ENCODE assay signal across 8 cellular contexts in the genomic region with DNA sequence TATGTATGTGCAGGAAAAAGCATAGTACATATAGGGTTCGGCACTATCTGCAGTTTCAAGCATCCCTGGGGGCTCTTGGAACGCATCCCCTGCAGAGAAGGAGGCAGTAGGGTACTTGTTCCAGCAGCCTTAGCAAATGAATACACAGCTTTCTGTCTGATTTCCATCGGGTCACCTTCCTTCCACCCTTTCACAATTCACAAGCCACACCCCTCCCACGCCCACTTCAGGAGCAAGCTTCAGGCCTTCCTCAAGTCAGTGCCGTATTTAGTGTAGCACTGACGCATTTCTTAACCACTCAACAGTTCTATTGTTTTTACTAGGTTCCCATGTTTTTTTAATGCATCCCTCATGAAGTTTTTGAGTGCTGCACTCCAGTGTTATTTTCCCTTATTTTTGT.
DNase-seq lines count a peak whose midpoint lies in the region; ATAC-seq, FAIRE-seq and TF ChIP-seq lines count a peak whose summit lies in the region.

No MANE protein-coding gene starts in this region.

- no peaks in the 10 kb centered on the region for H3K36me3 ChIP-seq in right lobe of liver
- H3K36me3 ChIP-seq in HepG2 (replicated peaks in 1 of 2; ENCODE audit: control insufficient read depth in 1 of 2, insufficient read depth in 2 of 2, low read length in 2 of 2) = no peaks in the 10 kb centered on the region
- H3K36me3 ChIP-seq in osteoblast (ENCODE audit: insufficient read depth, low read length) = no peaks in the 10 kb centered on the region

- TF ChIP-seq EP300 in HepG2 (IDR thresholded peaks at IDR 0.05; ENCODE audit: low read depth in 2 of 2, low read length in 2 of 2) (no peak), HepG2 (CRISPR knock-in tag; IDR thresholded peaks at IDR 0.05; ENCODE audit: borderline replicate concordance) (no peak)

- no peak for TF ChIP-seq RAD21 in HepG2 (CRISPR knock-in tag; IDR thresholded peaks at IDR 0.05)

- no peak for DNase-seq in right lobe of liver
- DNase-seq in HepG2 (ENCODE audit: low spot score) = no peak
- peak; percentile 75 for DNase-seq in NCI-H460 (ENCODE audit: extremely low read depth, low read depth)
- DNase-seq in ecto neural progenitor cell (ENCODE audit: low spot score) = peak; percentile 74
- no peak for DNase-seq in progenitor cell of endocrine pancreas (ENCODE audit: low spot score, unreplicated experiment)
- no peak for DNase-seq in activated CD8-positive, alpha-beta memory T cell treated with anti-CD3 and anti-CD28 coated beads, Interleukin-2, amount 10 ng/mL, durations not matched to agents 7 days and 5 days
- no peak for DNase-seq in osteoblast (ENCODE audit: insufficient read length, low spot score, missing footprints)

- no peaks in the 10 kb centered on the region for H4K20me1 ChIP-seq in HepG2 (ENCODE audit: insufficient read depth, low read length)
- H4K20me1 ChIP-seq in osteoblast (ENCODE audit: insufficient read depth, low read length) = no peaks in the 10 kb centered on the region

- H3K27ac ChIP-seq in right lobe of liver (no peak overlapping the region), HepG2 (ENCODE audit: extremely low read length, insufficient read depth, low read length) (no peak overlapping the region), osteoblast (ENCODE audit: low read depth, low read length) (no peak overlapping the region)

- H3K9me3 ChIP-seq in right lobe of liver (no peaks in the 10 kb centered on the region), HepG2 (ENCODE audit: low read length) (no peaks in the 10 kb centered on the region), osteoblast (ENCODE audit: low read depth, low read length) (no peaks in the 10 kb centered on the region)

- no peaks in the 10 kb centered on the region for H3K27me3 Mint-ChIP-seq in progenitor cell of endocrine pancreas
- peaks cover 11% of the 10 kb centered on the region for H3K27me3 Mint-ChIP-seq in activated CD8-positive, alpha-beta memory T cell treated with anti-CD3 and anti-CD28 coated beads, Interleukin-2, amount 10 ng/mL, durations not matched to agents 7 days and 5 days

- in situ Hi-C loops in HepG2 (cut with HindIII; ENCODE audit: extremely low pct_ligation_motif_present, low pct_unique_long_range_greater_than_20kb) = no loop called here

- H3K36me3 Mint-ChIP-seq in progenitor cell of endocrine pancreas (ENCODE audit: insufficient read depth) = no peaks in the 10 kb centered on the region
- no peaks in the 10 kb centered on the region for H3K36me3 Mint-ChIP-seq in activated CD8-positive, alpha-beta memory T cell treated with anti-CD3 and anti-CD28 coated beads, Interleukin-2, amount 10 ng/mL, durations not matched to agents 7 days and 5 days

- H3K9me3 Mint-ChIP-seq in progenitor cell of endocrine pancreas (ENCODE audit: low read depth) = no peaks in the 10 kb centered on the region
- H3K9me3 Mint-ChIP-seq in activated CD8-positive, alpha-beta memory T cell treated with anti-CD3 and anti-CD28 coated beads, Interleukin-2, amount 10 ng/mL, durations not matched to agents 7 days and 5 days (ENCODE audit: low read depth) = no peaks in the 10 kb centered on the region

- H3K4me2 ChIP-seq in HepG2 (ENCODE audit: low read depth, low read length) = no peak overlapping the region
- no peak overlapping the region for H3K4me2 ChIP-seq in osteoblast (ENCODE audit: insufficient read depth, low read length)

- H3K4me1 Mint-ChIP-seq in progenitor cell of endocrine pancreas (ENCODE audit: low read depth) = peaks cover 32% of the 10 kb centered on the region
- peaks cover 3% of the 10 kb centered on the region for H3K4me1 Mint-ChIP-seq in activated CD8-positive, alpha-beta memory T cell treated with anti-CD3 and anti-CD28 coated beads, Interleukin-2, amount 10 ng/mL, durations not matched to agents 7 days and 5 days

- FAIRE-seq in HepG2 (lab: Jason Lieb, UNC) = no peak

- ATAC-seq in right lobe of liver = peak in 3 of 4 donors; percentile 33 to 34 (median 34)
- no peak for ATAC-seq in HepG2
- no peak for ATAC-seq in activated CD8-positive, alpha-beta memory T cell treated with anti-CD3 and anti-CD28 coated beads, Interleukin-2, amount 10 ng/mL, durations not matched to agents 7 days and 5 days
- no peak for ATAC-seq in GM18909 (IDR thresholded peaks at IDR 0.05; ENCODE audit: poor library complexity, unreplicated experiment)

- POLR2A ChIA-PET in HepG2 (lab: Yijun Ruan, JAX) = no interaction called here

- H3K27ac Mint-ChIP-seq in progenitor cell of endocrine pancreas = peak overlapping the region; percentile 67
- H3K27ac Mint-ChIP-seq in activated CD8-positive, alpha-beta memory T cell treated with anti-CD3 and anti-CD28 coated beads, Interleukin-2, amount 10 ng/mL, durations not matched to agents 7 days and 5 days = no peak overlapping the region

- WGBS in right lobe of liver (ENCODE audit: insufficient coverage, low coverage, low lambda C conversion rate, missing lambda C conversion rate) = 56% methylated on average over 6 of the region's 6 CpGs
- 76% methylated on average over 6 of the region's 6 CpGs for WGBS in HepG2 (ENCODE audit: low lambda C conversion rate)

- H2AFZ ChIP-seq in HepG2 (ENCODE audit: low read length) (no peak overlapping the region), osteoblast (ENCODE audit: low read length) (no peak overlapping the region)

- no peaks in the 10 kb centered on the region for H3K79me2 ChIP-seq in HepG2 (ENCODE audit: insufficient read depth, low read length)
- H3K79me2 ChIP-seq in osteoblast (ENCODE audit: insufficient read depth, low read length) = no peaks in the 10 kb centered on the region

- TF ChIP-seq CTCF in right lobe of liver (IDR thresholded peaks at IDR 0.05) (no peak), HepG2 (CRISPR knock-in tag; IDR thresholded peaks at IDR 0.05) (no peak), progenitor cell of endocrine pancreas (IDR thresholded peaks at IDR 0.05; ENCODE audit: unreplicated experiment) (no peak), osteoblast (IDR thresholded peaks at IDR 0.05; ENCODE audit: extremely low read depth, low read depth, low read length) (no peak)

- no peaks in the 10 kb centered on the region for H3K4me1 ChIP-seq in right lobe of liver
- no peaks in the 10 kb centered on the region; the same call in 1 of the 2 replicates for H3K4me1 ChIP-seq in HepG2 (ENCODE audit: insufficient read depth, low read length)
- H3K4me1 ChIP-seq in osteoblast (ENCODE audit: insufficient read depth, low read length) = peaks cover 2% of the 10 kb centered on the region

- no peak overlapping the region for H3K4me3 Mint-ChIP-seq in progenitor cell of endocrine pancreas (ENCODE audit: low read depth)
- H3K4me3 Mint-ChIP-seq in activated CD8-positive, alpha-beta memory T cell treated with anti-CD3 and anti-CD28 coated beads, Interleukin-2, amount 10 ng/mL, durations not matched to agents 7 days and 5 days = no peak overlapping the region

- no TSS peak for BruUV-seq in HepG2 (replicated peaks; lab: Mats Ljungman, UMichigan)

- no peak overlapping the region for H3K9ac ChIP-seq in HepG2 (ENCODE audit: insufficient read depth, low read depth, low read length)

- CTCF ChIA-PET in HepG2 (lab: Yijun Ruan, JAX; ENCODE audit: low intra/inter-chr PET ratio, low total read pairs) = no interaction called here
- CTCF ChIA-PET in activated CD8-positive, alpha-beta memory T cell treated with anti-CD3 and anti-CD28 coated beads, Interleukin-2, amount 10 ng/mL, durations not matched to agents 7 days and 5 days (lab: Charles Lee) = no interaction called here

- TF ChIP-seq POLR2A in right lobe of liver (IDR thresholded peaks at IDR 0.05) (no peak), HepG2 (IDR thresholded peaks at IDR 0.05; ENCODE audit: insufficient read depth in 1 of 2, low read depth in 2 of 2, low read length in 2 of 2) (no peak)

- H3K4me3 ChIP-seq in right lobe of liver (no peak overlapping the region), HepG2 (replicated peaks in 1 of 3; ENCODE audit: insufficient read depth in 1 of 3, low read depth in 2 of 3, low read length in 3 of 3) (no peak overlapping the region), osteoblast (ENCODE audit: insufficient read depth, low read length) (no peak overlapping the region)

- H3K27me3 ChIP-seq in right lobe of liver (no peaks in the 10 kb centered on the region), HepG2 (ENCODE audit: control insufficient read depth in 1 of 2, insufficient read depth in 2 of 2, low read length in 2 of 2) (no peaks in the 10 kb centered on the region), osteoblast (ENCODE audit: insufficient read depth, low read length) (no peaks in the 10 kb centered on the region)

- intact Hi-C loops in right lobe of liver (cut with DNase I) (no loop called here), HepG2 (cut with micrococcal nuclease; ENCODE audit: unreplicated experiment) (no loop called here)

TF ChIP-seq in HepG2, 621 proteins besides CTCF, POLR2A, EP300 and RAD21 (continues in another document):
- TF ChIP-seq TAF15 (IDR thresholded peaks at IDR 0.05; ENCODE audit: low read depth, low read length, poor library complexity, severe bottlenecking) = no peak
- TF ChIP-seq ZMYM2 (CRISPR knock-in tag; IDR thresholded peaks at IDR 0.05) = no peak
- no peak for TF ChIP-seq ATAD3A (CRISPR knock-in tag; IDR thresholded peaks at IDR 0.05)
- TF ChIP-seq NFYC (CRISPR knock-in tag; IDR thresholded peaks at IDR 0.05) = no peak
- TF ChIP-seq, protein P1, sequence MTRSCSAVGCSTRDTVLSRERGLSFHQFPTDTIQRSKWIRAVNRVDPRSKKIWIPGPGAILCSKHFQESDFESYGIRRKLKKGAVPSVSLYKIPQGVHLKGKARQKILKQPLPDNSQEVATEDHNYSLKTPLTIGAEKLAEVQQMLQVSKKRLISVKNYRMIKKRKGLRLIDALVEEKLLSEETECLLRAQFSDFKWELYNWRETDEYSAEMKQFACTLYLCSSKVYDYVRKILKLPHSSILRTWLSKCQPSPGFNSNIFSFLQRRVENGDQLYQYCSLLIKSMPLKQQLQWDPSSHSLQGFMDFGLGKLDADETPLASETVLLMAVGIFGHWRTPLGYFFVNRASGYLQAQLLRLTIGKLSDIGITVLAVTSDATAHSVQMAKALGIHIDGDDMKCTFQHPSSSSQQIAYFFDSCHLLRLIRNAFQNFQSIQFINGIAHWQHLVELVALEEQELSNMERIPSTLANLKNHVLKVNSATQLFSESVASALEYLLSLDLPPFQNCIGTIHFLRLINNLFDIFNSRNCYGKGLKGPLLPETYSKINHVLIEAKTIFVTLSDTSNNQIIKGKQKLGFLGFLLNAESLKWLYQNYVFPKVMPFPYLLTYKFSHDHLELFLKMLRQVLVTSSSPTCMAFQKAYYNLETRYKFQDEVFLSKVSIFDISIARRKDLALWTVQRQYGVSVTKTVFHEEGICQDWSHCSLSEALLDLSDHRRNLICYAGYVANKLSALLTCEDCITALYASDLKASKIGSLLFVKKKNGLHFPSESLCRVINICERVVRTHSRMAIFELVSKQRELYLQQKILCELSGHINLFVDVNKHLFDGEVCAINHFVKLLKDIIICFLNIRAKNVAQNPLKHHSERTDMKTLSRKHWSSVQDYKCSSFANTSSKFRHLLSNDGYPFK (CRISPR knock-in tag; IDR thresholded peaks at IDR 0.05; ENCODE audit: borderline replicate concordance) = no peak
- no peak for TF ChIP-seq PLRG1 (conservative IDR thresholded peaks at IDR 0.05)

Comparison
In these comparisons a context has a peak if more than half of its experiments do, and no peak if none do; other contexts are left out.
1. ATAC-seq: peak in right lobe of liver (3 of 4); none in HepG2 (single experiment), activated CD8-positive, alpha-beta memory T cell treated with anti-CD3 and anti-CD28 coated beads, Interleukin-2, amount 10 ng/mL, durations not matched to agents 7 days and 5 days (single experiment) and GM18909 (single experiment).
2. DNase-seq: peak in NCI-H460 (single experiment) and ecto neural progenitor cell (single experiment); none in right lobe of liver (0 of 3), HepG2 (single experiment), progenitor cell of endocrine pancreas (single experiment), activated CD8-positive, alpha-beta memory T cell treated with anti-CD3 and anti-CD28 coated beads, Interleukin-2, amount 10 ng/mL, durations not matched to agents 7 days and 5 days (single experiment) and osteoblast (single experiment).